Comparison of ENCODE assay signal across 27 cellular contexts in the genomic region with DNA sequence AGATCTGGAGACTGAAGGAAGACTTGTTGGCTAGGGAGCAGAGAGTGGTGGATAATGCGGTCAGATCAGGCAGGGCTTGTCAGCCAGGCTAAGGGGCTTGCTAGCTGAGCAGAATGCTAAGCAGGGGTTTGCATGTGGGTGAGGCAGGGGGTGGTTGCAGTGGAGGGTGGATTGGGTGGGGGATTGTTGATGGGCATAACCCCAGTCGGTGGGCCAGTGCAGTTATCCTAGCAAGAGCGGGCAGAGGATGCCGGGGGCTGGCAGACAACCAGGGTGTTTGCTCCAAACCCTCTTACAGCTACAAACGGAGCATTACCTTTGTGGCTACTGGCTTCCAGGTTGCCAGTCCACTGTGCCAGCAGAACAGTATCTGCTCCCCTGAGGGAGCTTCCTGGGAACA.
"Had no signal": no experiment of that assay in that cellular context is flagged by ENCODE, and none has a peak within 500 bp of the region (broad histone marks: within the 10 kb centered on the region; RNA-seq: fewer than 3 reads in every experiment).

No MANE protein-coding gene starts in this region.

- H3K4me3 ChIP-seq: breast epithelium had no signal

- H3K4me3 Mint-ChIP-seq: activated CD4-positive, alpha-beta memory T cell treated with anti-CD3 and anti-CD28 coated beads for 36 hours; activated CD4-positive, alpha-beta T cell treated with anti-CD3 and anti-CD28 coated beads, Interleukin-2, amount 10 ng/mL, durations not matched to agents 7 days and 5 days; activated naive CD4-positive, alpha-beta T cell treated with anti-CD3 and anti-CD28 coated beads, Interleukin-2, amount 10 ng/mL, durations not matched to agents 7 days and 5 days; activated naive CD8-positive, alpha-beta T cell treated with anti-CD3 and anti-CD28 coated beads for 36 hours; T-helper 1 cell treated with Interleukin-12 subunit alpha and Interleukin-12 subunit beta and Interleukin-4 antibody, amounts not matched to agents 30 μg/mL and 1 μg/mL, for 36 hours; WTC11 had no signal

- H3K36me3 ChIP-seq: breast epithelium had no signal

- ATAC-seq: Panc1, WTC11 had no signal

- H3K9me3 Mint-ChIP-seq: activated CD4-positive, alpha-beta memory T cell treated with anti-CD3 and anti-CD28 coated beads for 36 hours; activated naive CD4-positive, alpha-beta T cell treated with anti-CD3 and anti-CD28 coated beads, Interleukin-2, amount 10 ng/mL, durations not matched to agents 7 days and 5 days; activated naive CD8-positive, alpha-beta T cell treated with anti-CD3 and anti-CD28 coated beads for 36 hours; activated T-helper 2 cell treated with anti-CD3 and anti-CD28 coated beads, Interferon-gamma antibody, Interleukin-2, Interleukin-4, amounts not matched to agents 10 μg/mL and 5 μg/mL and 100 μg/mL, durations not matched to agents 14 hours and 24 hours and 36 hours; T-helper 1 cell treated with Interleukin-12 subunit alpha and Interleukin-12 subunit beta and Interleukin-4 antibody, amounts not matched to agents 30 μg/mL and 1 μg/mL, for 36 hours had no signal

- H3K36me3 Mint-ChIP-seq: activated CD4-positive, alpha-beta memory T cell treated with anti-CD3 and anti-CD28 coated beads for 36 hours; activated naive CD4-positive, alpha-beta T cell treated with anti-CD3 and anti-CD28 coated beads, Interleukin-2, amount 10 ng/mL, durations not matched to agents 7 days and 5 days had no signal

- DNase-seq: activated CD4-positive, alpha-beta memory T cell treated with anti-CD3 and anti-CD28 coated beads for 36 hours; activated CD4-positive, alpha-beta T cell treated with anti-CD3 and anti-CD28 coated beads, Interleukin-2, amount 10 ng/mL, durations not matched to agents 7 days and 5 days; activated CD4-positive, CD25-positive, alpha-beta regulatory T cell treated with anti-CD3 and anti-CD28 coated beads, Interleukin-2, amount 50 U/mL, for 72 hours; activated gamma-delta T cell treated with Interleukin-2 at 50 U/mL for 16 hours; activated naive CD4-positive, alpha-beta T cell treated with anti-CD3 and anti-CD28 coated beads, Interleukin-2, amount 10 ng/mL, durations not matched to agents 7 days and 5 days; activated naive CD8-positive, alpha-beta T cell treated with anti-CD3 and anti-CD28 coated beads for 36 hours; activated T-cell treated with anti-CD3 and anti-CD28 coated beads for 4 hours; activated T-cell treated with anti-CD3 and anti-CD28 coated beads, Interleukin-2, amount 50 U/mL, for 48 hours; Kasumi-1; KBM-7; NCI-H1048; NCI-H1417; NCI-H1930; NCI-H2227 treated with DMSO at 0.1 percent for 48 hours; NCI-H446 treated with DMSO at 0.1 percent for 48 hours; NCI-H526; NCI-H774; NK-92 treated with Interleukin-12 subunit alpha and Interleukin-12 subunit beta, amount 100 ng/mL, for 24 hours; OCI-M1; RPMI8226; SK-N-SH; SW 1271 had no signal

- H3K27ac Mint-ChIP-seq: activated CD4-positive, alpha-beta memory T cell treated with anti-CD3 and anti-CD28 coated beads for 36 hours; activated CD4-positive, alpha-beta T cell treated with anti-CD3 and anti-CD28 coated beads, Interleukin-2, amount 10 ng/mL, durations not matched to agents 7 days and 5 days; activated naive CD4-positive, alpha-beta T cell treated with anti-CD3 and anti-CD28 coated beads, Interleukin-2, amount 10 ng/mL, durations not matched to agents 7 days and 5 days; activated naive CD8-positive, alpha-beta T cell treated with anti-CD3 and anti-CD28 coated beads for 36 hours; activated T-helper 2 cell treated with anti-CD3 and anti-CD28 coated beads, Interferon-gamma antibody, Interleukin-2, Interleukin-4, amounts not matched to agents 10 μg/mL and 5 μg/mL and 100 μg/mL, durations not matched to agents 14 hours and 24 hours and 36 hours; T-helper 1 cell treated with Interleukin-12 subunit alpha and Interleukin-12 subunit beta and Interleukin-4 antibody, amounts not matched to agents 30 μg/mL and 1 μg/mL, for 36 hours; WTC11 had no signal

- H3K4me1 ChIP-seq: breast epithelium had no signal

- H3K27me3 Mint-ChIP-seq: activated naive CD8-positive, alpha-beta T cell treated with anti-CD3 and anti-CD28 coated beads for 36 hours had no signal

- H3K9ac ChIP-seq: SK-N-SH had no signal

- H3K27ac ChIP-seq: breast epithelium had no signal

- H3K4me2 ChIP-seq: SK-N-SH had no signal

- H3K27me3 ChIP-seq: breast epithelium had no signal
